34 cellular contexts compared by ENCODE assay signal in the genomic region with DNA sequence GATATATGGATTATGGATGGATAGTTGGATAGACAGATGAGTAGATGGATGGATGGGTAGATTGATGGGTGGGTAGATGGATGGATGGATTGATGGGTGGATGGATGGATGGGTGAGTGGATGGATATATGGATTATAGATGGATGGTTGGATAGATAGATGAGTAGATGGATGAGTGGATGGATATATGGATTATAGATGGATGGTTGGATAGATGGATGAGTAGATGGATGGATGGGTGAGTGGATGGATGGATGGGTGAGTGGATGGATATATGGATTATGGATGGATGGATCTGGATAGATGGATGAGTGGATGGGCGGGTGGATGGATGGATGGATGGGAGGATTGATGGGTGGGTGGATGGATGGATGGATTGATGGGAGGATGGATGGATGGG.
"Had no signal": no experiment of that assay in that cellular context is flagged by ENCODE, and none has a peak within 500 bp of the region (broad histone marks: within the 10 kb centered on the region; RNA-seq: fewer than 3 reads in every experiment).

No MANE protein-coding gene starts in this region.

- DNase-seq: Karpas-422, Kasumi-1, MG63, MM.1S, MV-4-11, NCI-H1048, NCI-H1092, NCI-H1092 treated with DMSO at 0.1 percent for 48 hours, NCI-H1105, NCI-H1105 treated with DMSO at 0.1 percent for 48 hours, NCI-H1417, NCI-H1417 treated with DMSO at 0.1 percent for 48 hours, NCI-H1436, NCI-H1436 treated with DMSO at 0.1 percent for 48 hours, NCI-H146, NCI-H1694, NCI-H1694 treated with DMSO at 0.1 percent for 48 hours, NCI-H187, NCI-H187 treated with DMSO at 0.1 percent for 48 hours, NCI-H1930, NCI-H2029, NCI-H2029 treated with DMSO at 0.1 percent for 48 hours, NCI-H2081, NCI-H2081 treated with DMSO at 0.1 percent for 48 hours, NCI-H2107, NCI-H2171, NCI-H2171 treated with DMSO at 0.1 percent for 48 hours, NCI-H2227 treated with DMSO at 0.1 percent for 48 hours, NCI-H226, NCI-H345, NCI-H446, NCI-H446 treated with DMSO at 0.1 percent for 48 hours, NCI-H510A, NCI-H510A treated with DMSO at 0.1 percent for 48 hours had no signal

- H3K9me3 ChIP-seq: MG63 had no signal

- H3K4me3 ChIP-seq: MG63 had no signal

- H3K36me3 ChIP-seq: MG63 had no signal

- H3K27me3 ChIP-seq: MG63 had no signal
